ENCODE assay signal across 1 cellular context in the genomic region with DNA sequence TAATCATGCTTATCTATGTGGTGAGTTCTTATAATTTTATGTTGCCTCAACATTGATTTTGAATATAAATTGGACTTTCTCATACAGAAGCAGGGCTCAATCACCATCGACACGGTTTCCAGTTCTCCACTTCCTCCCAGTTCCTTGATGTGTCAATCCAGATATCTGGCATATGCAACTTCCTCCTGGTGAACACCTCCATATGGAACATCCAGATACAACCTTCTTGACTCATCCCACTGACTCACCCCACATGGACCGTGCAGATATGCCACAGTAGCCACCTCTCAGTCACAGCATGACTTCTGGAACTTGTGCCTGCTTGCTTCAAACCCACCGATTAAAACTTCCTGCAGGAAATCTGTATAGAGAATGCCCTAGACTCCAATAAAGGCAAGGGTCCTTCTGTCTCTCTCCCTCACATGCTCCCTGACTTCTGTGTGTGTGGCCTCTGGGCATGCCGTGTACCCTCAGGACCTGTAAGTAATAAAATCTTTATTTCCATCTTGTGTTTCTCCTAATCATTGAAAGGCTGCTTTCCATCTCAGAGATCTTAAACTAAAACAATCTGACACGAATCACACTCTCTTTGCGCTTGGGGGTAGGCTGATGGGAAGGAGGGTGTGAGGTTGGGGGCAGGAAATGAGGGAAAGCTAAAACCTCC.
TF ChIP-seq lines count a peak whose summit lies in the region.

No MANE protein-coding gene starts in this region.

TF ChIP-seq in K562, 482 proteins besides CTCF, POLR2A, EP300 and RAD21 (continued from another document and continues in another):
- TF ChIP-seq PHF8 (IDR thresholded peaks at IDR 0.05; ENCODE audit: borderline replicate concordance, low read length) = no peak
- no peak for TF ChIP-seq U2AF1 (optimal IDR thresholded peaks at IDR 0.05; ENCODE audit: low read depth, low read length)
- TF ChIP-seq PCBP1 (IDR thresholded peaks at IDR 0.05; ENCODE audit: low read depth, low read length, poor library complexity, severe bottlenecking) = no peak
- peak; percentile 28; the same call in 1 of the 2 replicates for TF ChIP-seq MAX (CRISPR knock-in tag; IDR thresholded peaks at IDR 0.05)
- TF ChIP-seq SNAPC5 (CRISPR knock-in tag; IDR thresholded peaks at IDR 0.05) = no peak
- no peak for TF ChIP-seq ZBTB7A (IDR thresholded peaks at IDR 0.05; ENCODE audit: borderline replicate concordance, control insufficient read depth, low read depth, low read length)
- no peak for TF ChIP-seq ILK (tag; IDR thresholded peaks at IDR 0.05; ENCODE audit: borderline replicate concordance, low read depth)
- no peak for TF ChIP-seq KAT2B (IDR thresholded peaks at IDR 0.05; ENCODE audit: low read depth, low read length)
- TF ChIP-seq POLR3A (IDR thresholded peaks at IDR 0.05; ENCODE audit: borderline replicate concordance, extremely low read depth, insufficient read depth, insufficient read length) = no peak
- no peak for TF ChIP-seq ZNF121 (CRISPR knock-in tag; conservative IDR thresholded peaks at IDR 0.05)
- TF ChIP-seq TRIM24 (IDR thresholded peaks at IDR 0.05) = peak; percentile 99
- TF ChIP-seq HIVEP1 (CRISPR knock-in tag; IDR thresholded peaks at IDR 0.05) = no peak
- no peak for TF ChIP-seq ZNF408 (CRISPR knock-in tag; IDR thresholded peaks at IDR 0.05; ENCODE audit: low read depth)
- no peak for TF ChIP-seq SMAD2 (IDR thresholded peaks at IDR 0.05; ENCODE audit: low read depth, low read length)
- TF ChIP-seq TCF7L2 (IDR thresholded peaks at IDR 0.05; ENCODE audit: low read depth, low read length) = no peak
- no peak for TF ChIP-seq HDAC6 (IDR thresholded peaks at IDR 0.05; ENCODE audit: low read depth, low read length)
- peak; percentile 13 for TF ChIP-seq NUFIP1 (IDR thresholded peaks at IDR 0.05; ENCODE audit: partially characterized antibody)
- TF ChIP-seq CHD1 (IDR thresholded peaks at IDR 0.05; ENCODE audit: low read length) = no peak
- TF ChIP-seq HNRNPH1 (optimal IDR thresholded peaks at IDR 0.05; ENCODE audit: low read depth, low read length) = no peak
- TF ChIP-seq WHSC1 (IDR thresholded peaks at IDR 0.05; ENCODE audit: low read length) = no peak
- peak; percentile 97 for TF ChIP-seq DPF2 (IDR thresholded peaks at IDR 0.05)
- TF ChIP-seq, protein P1, sequence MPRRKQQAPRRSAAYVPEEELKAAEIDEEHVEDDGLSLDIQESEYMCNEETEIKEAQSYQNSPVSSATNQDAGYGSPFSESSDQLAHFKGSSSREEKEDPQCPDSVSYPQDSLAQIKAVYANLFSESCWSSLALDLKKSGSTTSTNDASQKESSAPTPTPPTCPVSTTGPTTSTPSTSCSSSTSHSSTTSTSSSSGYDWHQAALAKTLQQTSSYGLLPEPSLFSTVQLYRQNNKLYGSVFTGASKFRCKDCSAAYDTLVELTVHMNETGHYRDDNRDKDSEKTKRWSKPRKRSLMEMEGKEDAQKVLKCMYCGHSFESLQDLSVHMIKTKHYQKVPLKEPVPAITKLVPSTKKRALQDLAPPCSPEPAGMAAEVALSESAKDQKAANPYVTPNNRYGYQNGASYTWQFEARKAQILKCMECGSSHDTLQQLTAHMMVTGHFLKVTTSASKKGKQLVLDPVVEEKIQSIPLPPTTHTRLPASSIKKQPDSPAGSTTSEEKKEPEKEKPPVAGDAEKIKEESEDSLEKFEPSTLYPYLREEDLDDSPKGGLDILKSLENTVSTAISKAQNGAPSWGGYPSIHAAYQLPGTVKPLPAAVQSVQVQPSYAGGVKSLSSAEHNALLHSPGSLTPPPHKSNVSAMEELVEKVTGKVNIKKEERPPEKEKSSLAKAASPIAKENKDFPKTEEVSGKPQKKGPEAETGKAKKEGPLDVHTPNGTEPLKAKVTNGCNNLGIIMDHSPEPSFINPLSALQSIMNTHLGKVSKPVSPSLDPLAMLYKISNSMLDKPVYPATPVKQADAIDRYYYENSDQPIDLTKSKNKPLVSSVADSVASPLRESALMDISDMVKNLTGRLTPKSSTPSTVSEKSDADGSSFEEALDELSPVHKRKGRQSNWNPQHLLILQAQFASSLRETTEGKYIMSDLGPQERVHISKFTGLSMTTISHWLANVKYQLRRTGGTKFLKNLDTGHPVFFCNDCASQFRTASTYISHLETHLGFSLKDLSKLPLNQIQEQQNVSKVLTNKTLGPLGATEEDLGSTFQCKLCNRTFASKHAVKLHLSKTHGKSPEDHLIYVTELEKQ (CRISPR knock-in tag; IDR thresholded peaks at IDR 0.05) = no peak
- no peak for TF ChIP-seq DIDO1 (tag; IDR thresholded peaks at IDR 0.05; ENCODE audit: low read depth)
- no peak for TF ChIP-seq FOXJ3 (CRISPR knock-in tag; IDR thresholded peaks at IDR 0.05)
- no peak for TF ChIP-seq MCM3 (IDR thresholded peaks at IDR 0.05)
- no peak for TF ChIP-seq PHF21A (IDR thresholded peaks at IDR 0.05; ENCODE audit: borderline replicate concordance, low read depth)
- no peak for TF ChIP-seq PHB (CRISPR knock-in tag; IDR thresholded peaks at IDR 0.05)
- TF ChIP-seq EP400 (IDR thresholded peaks at IDR 0.05) = no peak
- no peak for TF ChIP-seq ZNF274 (IDR thresholded peaks at IDR 0.05; ENCODE audit: borderline replicate concordance, low read depth, low read length)
- TF ChIP-seq ATF7 (IDR thresholded peaks at IDR 0.05) = peak; percentile 78
- TF ChIP-seq HNRNPK (IDR thresholded peaks at IDR 0.05; ENCODE audit: low read depth, low read length, poor library complexity, severe bottlenecking) = no peak
- TF ChIP-seq TCF15 (CRISPR knock-in tag; IDR thresholded peaks at IDR 0.05) = no peak
- no peak for TF ChIP-seq ZNF165 (CRISPR knock-in tag; IDR thresholded peaks at IDR 0.05; ENCODE audit: borderline replicate concordance)
- TF ChIP-seq RBM34 (IDR thresholded peaks at IDR 0.05; ENCODE audit: borderline replicate concordance, insufficient read depth, low read length) = no peak
- no peak; the same call in 1 of the 2 replicates for TF ChIP-seq BCOR (IDR thresholded peaks at IDR 0.05)
- TF ChIP-seq ETV1 (tag; conservative IDR thresholded peaks at IDR 0.05; ENCODE audit: low read depth) = peak; percentile 69
- no peak for TF ChIP-seq RBM15 (IDR thresholded peaks at IDR 0.05; ENCODE audit: insufficient read depth, low read length)
- no peak for TF ChIP-seq MEF2A (IDR thresholded peaks at IDR 0.05; ENCODE audit: control insufficient read depth, low read depth, low read length)
- TF ChIP-seq, protein P2, sequence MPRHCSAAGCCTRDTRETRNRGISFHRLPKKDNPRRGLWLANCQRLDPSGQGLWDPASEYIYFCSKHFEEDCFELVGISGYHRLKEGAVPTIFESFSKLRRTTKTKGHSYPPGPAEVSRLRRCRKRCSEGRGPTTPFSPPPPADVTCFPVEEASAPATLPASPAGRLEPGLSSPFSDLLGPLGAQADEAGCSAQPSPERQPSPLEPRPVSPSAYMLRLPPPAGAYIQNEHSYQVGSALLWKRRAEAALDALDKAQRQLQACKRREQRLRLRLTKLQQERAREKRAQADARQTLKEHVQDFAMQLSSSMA (CRISPR knock-in tag; IDR thresholded peaks at IDR 0.05) = no peak
- no peak for TF ChIP-seq RBM25 (IDR thresholded peaks at IDR 0.05; ENCODE audit: low read depth, low read length, severe bottlenecking)
- 0 out of 2 replicates have a peak, but pooled peaks have one; percentile 36 for TF ChIP-seq ZNF197 (CRISPR knock-in tag; IDR thresholded peaks at IDR 0.05; ENCODE audit: low read depth)
- no peak for TF ChIP-seq BRF1 (IDR thresholded peaks at IDR 0.05; ENCODE audit: borderline replicate concordance, extremely low read depth, insufficient read length)
- no peak for TF ChIP-seq RHOXF2B (CRISPR knock-in tag; conservative IDR thresholded peaks at IDR 0.05)
- no peak for TF ChIP-seq ZNF57 (CRISPR knock-in tag; IDR thresholded peaks at IDR 0.05)
- TF ChIP-seq ATF2 (CRISPR knock-in tag; IDR thresholded peaks at IDR 0.05) = no peak
- no peak for TF ChIP-seq EGR1 (conservative IDR thresholded peaks at IDR 0.05)
- no peak for TF ChIP-seq CAMTA2 (CRISPR knock-in tag; conservative IDR thresholded peaks at IDR 0.05)
- no peak for TF ChIP-seq LARP7 (IDR thresholded peaks at IDR 0.05)
- TF ChIP-seq AFF4 (CRISPR knock-in tag; IDR thresholded peaks at IDR 0.05) = no peak
- peak in 1 of 2 experiments; percentile 25; a peak in 1 of 4 replicates for TF ChIP-seq SRF (CRISPR knock-in tag; IDR thresholded peaks at IDR 0.05)
- TF ChIP-seq DNMT1 (IDR thresholded peaks at IDR 0.05) = no peak
- no peak for TF ChIP-seq PURB (CRISPR knock-in tag; IDR thresholded peaks at IDR 0.05; ENCODE audit: low read depth)
- TF ChIP-seq MXI1 (IDR thresholded peaks at IDR 0.05; ENCODE audit: low read depth, low read length) = no peak
- peak; percentile 98 for TF ChIP-seq TAL1 (IDR thresholded peaks at IDR 0.05)
- 0 out of 2 replicates have a peak, but pooled peaks have one; percentile 61 for TF ChIP-seq ZBTB17 (CRISPR knock-in tag; IDR thresholded peaks at IDR 0.05)
- TF ChIP-seq ZNF445 (CRISPR knock-in tag; IDR thresholded peaks at IDR 0.05; ENCODE audit: low read depth) = no peak
- no peak for TF ChIP-seq ZNF384 (IDR thresholded peaks at IDR 0.05; ENCODE audit: low read depth, low read length)
- no peak for TF ChIP-seq RFX5 (IDR thresholded peaks at IDR 0.05; ENCODE audit: low read depth, low read length)
- no peak for TF ChIP-seq SREBF2 (CRISPR knock-in tag; IDR thresholded peaks at IDR 0.05)
- TF ChIP-seq SIRT6 (IDR thresholded peaks at IDR 0.05; ENCODE audit: low read depth, low read length) = no peak
- no peak for TF ChIP-seq ZNF583 (CRISPR knock-in tag; IDR thresholded peaks at IDR 0.05)
- TF ChIP-seq, protein P3, sequence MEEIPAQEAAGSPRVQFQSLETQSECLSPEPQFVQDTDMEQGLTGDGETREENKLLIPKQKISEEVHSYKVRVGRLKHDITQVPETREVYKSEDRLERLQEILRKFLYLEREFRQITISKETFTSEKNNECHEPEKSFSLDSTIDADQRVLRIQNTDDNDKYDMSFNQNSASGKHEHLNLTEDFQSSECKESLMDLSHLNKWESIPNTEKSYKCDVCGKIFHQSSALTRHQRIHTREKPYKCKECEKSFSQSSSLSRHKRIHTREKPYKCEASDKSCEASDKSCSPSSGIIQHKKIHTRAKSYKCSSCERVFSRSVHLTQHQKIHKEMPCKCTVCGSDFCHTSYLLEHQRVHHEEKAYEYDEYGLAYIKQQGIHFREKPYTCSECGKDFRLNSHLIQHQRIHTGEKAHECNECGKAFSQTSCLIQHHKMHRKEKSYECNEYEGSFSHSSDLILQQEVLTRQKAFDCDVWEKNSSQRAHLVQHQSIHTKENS (CRISPR knock-in tag; IDR thresholded peaks at IDR 0.05) = no peak
- peak; percentile 100 for TF ChIP-seq JUND (IDR thresholded peaks at IDR 0.05; ENCODE audit: borderline replicate concordance, low read depth, low read length)
- peak; percentile 100 for TF ChIP-seq JUND (tag; IDR thresholded peaks at IDR 0.05; ENCODE audit: borderline replicate concordance, low read depth, low read length)
- TF ChIP-seq CREBBP (IDR thresholded peaks at IDR 0.05; ENCODE audit: low read depth, low read length) = no peak
- TF ChIP-seq SIX5 (IDR thresholded peaks at IDR 0.05; ENCODE audit: borderline replicate concordance in 1 of 2, insufficient read depth in 1 of 2, low read depth in 1 of 2, low read length in 2 of 2) = no peak
- TF ChIP-seq L3MBTL2 (IDR thresholded peaks at IDR 0.05) = no peak
- TF ChIP-seq ZNF75A (CRISPR knock-in tag; IDR thresholded peaks at IDR 0.05) = no peak
- peak; percentile 99 for TF ChIP-seq JUN (IDR thresholded peaks at IDR 0.05; ENCODE audit: borderline replicate concordance, low read depth, low read length)
- TF ChIP-seq JUN (CRISPR knock-in tag; IDR thresholded peaks at IDR 0.05; ENCODE audit: borderline replicate concordance) = peak; percentile 98
- no peak for TF ChIP-seq SLC30A9 (CRISPR knock-in tag; IDR thresholded peaks at IDR 0.05)
- TF ChIP-seq GABPA (tag; conservative IDR thresholded peaks at IDR 0.05; ENCODE audit: low read depth) = peak; percentile 74
